In the genomic region with DNA sequence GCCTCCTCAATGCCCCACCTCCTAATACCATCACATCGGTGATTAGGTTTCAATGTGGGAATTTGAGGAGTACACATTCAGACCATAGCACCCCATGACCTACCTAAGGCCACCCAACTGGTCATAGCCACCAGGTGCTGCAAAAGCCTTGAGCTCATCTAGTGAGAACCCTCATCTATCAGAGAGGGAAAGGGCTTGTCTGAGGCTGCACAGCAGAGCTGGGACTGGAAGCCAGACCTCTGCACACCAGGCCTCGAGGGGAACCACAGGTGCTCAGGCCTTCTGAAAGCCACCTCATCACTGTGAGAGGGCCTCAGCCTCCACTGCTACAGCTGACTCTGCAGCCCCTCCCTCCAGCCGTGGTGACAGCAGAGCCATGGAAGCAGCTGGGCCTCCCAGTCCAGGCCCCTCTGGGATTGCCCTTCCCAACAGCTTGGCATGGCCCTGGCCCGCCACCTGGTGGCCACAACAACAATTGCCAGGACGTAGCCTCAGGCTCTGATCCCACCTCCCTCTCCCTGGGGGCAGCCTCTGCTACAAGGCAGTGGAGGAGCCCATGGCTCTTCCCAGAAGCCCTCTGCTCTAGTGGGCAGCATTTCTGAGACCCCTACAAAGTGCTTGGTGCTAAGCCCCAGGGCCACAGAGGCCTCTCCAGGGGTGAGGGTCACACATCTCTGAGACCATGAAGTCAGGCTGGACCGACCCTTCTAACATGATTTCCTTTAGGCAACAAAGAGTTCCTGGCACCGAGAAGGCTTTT, we compare ENCODE assay signal across 1 cellular context.
TF ChIP-seq lines count a peak whose summit lies in the region.

No MANE protein-coding gene starts in this region.

TF ChIP-seq in HEK293, 187 proteins besides CTCF, POLR2A, EP300 and RAD21 (continued from another document):
- TF ChIP-seq ZNF623 (tag by site-specific recombination; IDR thresholded peaks at IDR 0.05), result no peak
- TF ChIP-seq AEBP2 (tag by site-specific recombination; IDR thresholded peaks at IDR 0.05; ENCODE audit: borderline replicate concordance), result no peak
- no peak for TF ChIP-seq ZNF837 (tag by site-specific recombination; IDR thresholded peaks at IDR 0.05)
- no peak for TF ChIP-seq ZNF664 (tag by site-specific recombination; IDR thresholded peaks at IDR 0.05)
- 0 out of 2 replicates have a peak, but pooled peaks have one; percentile 27 for TF ChIP-seq ZBTB17 (tag by site-specific recombination; IDR thresholded peaks at IDR 0.05)
- TF ChIP-seq KLF10 (tag by site-specific recombination; IDR thresholded peaks at IDR 0.05), result no peak
- no peak for TF ChIP-seq EGR2 (tag by site-specific recombination; IDR thresholded peaks at IDR 0.05; ENCODE audit: low read depth)
- TF ChIP-seq ZNF423 (tag by site-specific recombination; IDR thresholded peaks at IDR 0.05), result no peak
- TF ChIP-seq ZNF560 (tag by site-specific recombination; IDR thresholded peaks at IDR 0.05; ENCODE audit: borderline replicate concordance), result no peak
